Comparison of ENCODE assay signal across 29 cellular contexts in genomic region chrY:8393246-8393645, GRCh38.
"Had no signal": no experiment of that assay in that cellular context is flagged by ENCODE, and none has a peak within 500 bp of the region (broad histone marks: within the 10 kb centered on the region; RNA-seq: fewer than 3 reads in every experiment).

No MANE protein-coding gene starts in this region.

- H3K4me1 Mint-ChIP-seq: immature natural killer cell; mesothelial cell of epicardium; naive B cell; natural killer cell; nephron progenitor cell; neural progenitor cell; stimulated activated effector memory CD8-positive, alpha-beta T cell treated with anti-CD3 and anti-CD28 coated beads, Interleukin-12 subunit alpha, Interleukin-12 subunit beta, amount 100 ng/mL, for 72 hours had no signal

- H3K27me3 Mint-ChIP-seq: naive B cell; progenitor cell of endocrine pancreas; stimulated activated naive CD8-positive, alpha-beta T cell treated with anti-CD3 and anti-CD28 coated beads, Interleukin-15, Interleukin-2, amounts not matched to agents 100 ng/mL and 50 ng/mL, for 24 hours had no signal

- H3K27me3 ChIP-seq: left lung, neural progenitor cell, neutrophil, ovary, right atrium auricular region, spleen, suprapubic skin, tibial artery, upper lobe of right lung, uterus had no signal

- H3K36me3 ChIP-seq: left lung, neural progenitor cell, neutrophil, ovary, right atrium auricular region, spleen, suprapubic skin, thoracic aorta, tibial artery, upper lobe of right lung, uterus had no signal

- H3K4me3 ChIP-seq: left lung, lung, neural progenitor cell, ovary, right atrium auricular region, spleen, suprapubic skin, thoracic aorta, tibial artery, upper lobe of right lung, uterus had no signal

- FAIRE-seq: islet of Langerhans, kidney, small intestine had no signal

- DNase-seq: hypothalamus; immature natural killer cell; kidney; left colon; left lung; mesendoderm; naive B cell; natural killer cell; nephron progenitor cell; occipital lobe; ovary; small intestine; spleen; stimulated activated CD4-positive, alpha-beta T cell treated with anti-CD3 and anti-CD28 coated beads, Interleukin-4, amount 100 ng/mL, for 24 hours; stimulated activated naive CD4-positive, alpha-beta T cell; tibial artery; upper lobe of right lung; uterus had no signal

- H3K4me3 Mint-ChIP-seq: immature natural killer cell; mesothelial cell of epicardium; naive B cell; natural killer cell; nephron progenitor cell; neural progenitor cell; stimulated activated effector memory CD8-positive, alpha-beta T cell treated with anti-CD3 and anti-CD28 coated beads, Interleukin-12 subunit alpha, Interleukin-12 subunit beta, amount 100 ng/mL, for 72 hours; stimulated activated naive CD8-positive, alpha-beta T cell treated with anti-CD3 and anti-CD28 coated beads, Interleukin-15, Interleukin-2, amounts not matched to agents 100 ng/mL and 50 ng/mL, for 24 hours had no signal

- H3K9me3 Mint-ChIP-seq: immature natural killer cell; mesothelial cell of epicardium; naive B cell; natural killer cell; nephron progenitor cell; neural progenitor cell; stimulated activated effector memory CD8-positive, alpha-beta T cell treated with anti-CD3 and anti-CD28 coated beads, Interleukin-12 subunit alpha, Interleukin-12 subunit beta, amount 100 ng/mL, for 72 hours; stimulated activated naive CD8-positive, alpha-beta T cell treated with anti-CD3 and anti-CD28 coated beads, Interleukin-15, Interleukin-2, amounts not matched to agents 100 ng/mL and 50 ng/mL, for 24 hours had no signal

- H3K36me3 Mint-ChIP-seq: immature natural killer cell; mesothelial cell of epicardium; naive B cell; natural killer cell; neural progenitor cell; stimulated activated effector memory CD8-positive, alpha-beta T cell treated with anti-CD3 and anti-CD28 coated beads, Interleukin-12 subunit alpha, Interleukin-12 subunit beta, amount 100 ng/mL, for 72 hours had no signal

- H3K27ac Mint-ChIP-seq: immature natural killer cell; mesothelial cell of epicardium; naive B cell; natural killer cell; nephron progenitor cell; neural progenitor cell; progenitor cell of endocrine pancreas; stimulated activated effector memory CD8-positive, alpha-beta T cell treated with anti-CD3 and anti-CD28 coated beads, Interleukin-12 subunit alpha, Interleukin-12 subunit beta, amount 100 ng/mL, for 72 hours; stimulated activated naive CD8-positive, alpha-beta T cell treated with anti-CD3 and anti-CD28 coated beads, Interleukin-15, Interleukin-2, amounts not matched to agents 100 ng/mL and 50 ng/mL, for 24 hours had no signal
